In the genomic region with DNA sequence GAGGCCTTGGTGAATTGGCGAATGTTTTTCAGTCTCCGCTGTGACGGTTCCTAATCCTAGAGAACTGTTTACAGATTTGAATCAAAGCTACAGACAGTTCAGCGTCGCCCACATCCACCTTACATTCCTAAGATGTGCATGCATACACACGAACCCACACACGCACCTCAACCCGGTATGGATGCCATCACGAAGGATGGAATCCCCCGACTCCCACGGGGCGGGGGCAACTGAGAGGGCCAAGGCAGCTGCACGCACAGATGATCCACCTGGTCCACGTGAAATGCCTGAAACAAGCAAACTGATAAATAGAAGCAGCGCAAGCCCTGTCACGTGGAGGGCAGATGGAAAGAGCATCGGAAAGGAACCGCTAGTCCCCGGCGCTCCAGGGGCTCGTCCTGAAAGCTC, we compare ENCODE assay signal across 1 cellular context.
TF ChIP-seq lines count a peak whose summit lies in the region.

No MANE protein-coding gene starts in this region.

TF ChIP-seq in HepG2, 621 proteins besides CTCF, POLR2A, EP300 and RAD21 (continued from another document and continues in another):
- TF ChIP-seq, protein P1, sequence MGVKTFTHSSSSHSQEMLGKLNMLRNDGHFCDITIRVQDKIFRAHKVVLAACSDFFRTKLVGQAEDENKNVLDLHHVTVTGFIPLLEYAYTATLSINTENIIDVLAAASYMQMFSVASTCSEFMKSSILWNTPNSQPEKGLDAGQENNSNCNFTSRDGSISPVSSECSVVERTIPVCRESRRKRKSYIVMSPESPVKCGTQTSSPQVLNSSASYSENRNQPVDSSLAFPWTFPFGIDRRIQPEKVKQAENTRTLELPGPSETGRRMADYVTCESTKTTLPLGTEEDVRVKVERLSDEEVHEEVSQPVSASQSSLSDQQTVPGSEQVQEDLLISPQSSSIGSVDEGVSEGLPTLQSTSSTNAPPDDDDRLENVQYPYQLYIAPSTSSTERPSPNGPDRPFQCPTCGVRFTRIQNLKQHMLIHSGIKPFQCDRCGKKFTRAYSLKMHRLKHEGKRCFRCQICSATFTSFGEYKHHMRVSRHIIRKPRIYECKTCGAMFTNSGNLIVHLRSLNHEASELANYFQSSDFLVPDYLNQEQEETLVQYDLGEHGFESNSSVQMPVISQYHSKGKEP (CRISPR knock-in tag; IDR thresholded peaks at IDR 0.05), result no peak
- TF ChIP-seq ZNF263 (CRISPR knock-in tag; IDR thresholded peaks at IDR 0.05) (no peak), HNF4G (IDR thresholded peaks at IDR 0.05; ENCODE audit: borderline replicate concordance, low read depth, low read length) (no peak), HNF4G (CRISPR knock-in tag; IDR thresholded peaks at IDR 0.05; ENCODE audit: borderline replicate concordance, low read depth) (no peak), ZBTB25 (CRISPR knock-in tag; IDR thresholded peaks at IDR 0.05) (no peak), KLF13 (CRISPR knock-in tag; IDR thresholded peaks at IDR 0.05) (no peak), SMAD9 (CRISPR knock-in tag; IDR thresholded peaks at IDR 0.05) (no peak), POLR2AphosphoS2 (IDR thresholded peaks at IDR 0.05; ENCODE audit: low read depth, low read length) (no peak), NFKBIZ (CRISPR knock-in tag; IDR thresholded peaks at IDR 0.05) (no peak), ZNF724P (CRISPR knock-in tag; IDR thresholded peaks at IDR 0.05; ENCODE audit: borderline replicate concordance) (peak; percentile 21; the same call in 1 of the 2 replicates), ZNF704 (CRISPR knock-in tag; IDR thresholded peaks at IDR 0.05; ENCODE audit: borderline replicate concordance) (no peak), ZNF3 (CRISPR knock-in tag; IDR thresholded peaks at IDR 0.05) (no peak), SNAI1 (CRISPR knock-in tag; IDR thresholded peaks at IDR 0.05; ENCODE audit: borderline replicate concordance) (no peak), EZH2 (conservative IDR thresholded peaks at IDR 0.05; ENCODE audit: low read depth, low read length) (no peak), HDAC6 (IDR thresholded peaks at IDR 0.05; ENCODE audit: low read depth, low read length) (no peak), CCDC6 (CRISPR knock-in tag; IDR thresholded peaks at IDR 0.05) (no peak), CERS6 (CRISPR knock-in tag; IDR thresholded peaks at IDR 0.05) (no peak), NR2C2 (CRISPR knock-in tag; IDR thresholded peaks at IDR 0.05; ENCODE audit: borderline replicate concordance) (no peak), ZNF574 (CRISPR knock-in tag; IDR thresholded peaks at IDR 0.05) (no peak), ZNF549 (CRISPR knock-in tag; IDR thresholded peaks at IDR 0.05) (no peak), KDM2A (CRISPR knock-in tag; IDR thresholded peaks at IDR 0.05; ENCODE audit: borderline replicate concordance, low read depth) (0 out of 2 replicates have a peak, but pooled peaks have one; percentile 55), SNAPC4 (CRISPR knock-in tag; IDR thresholded peaks at IDR 0.05) (0 out of 2 replicates have a peak, but pooled peaks have one; percentile 32), ZNF672 (CRISPR knock-in tag; IDR thresholded peaks at IDR 0.05) (no peak), ZNF382 (CRISPR knock-in tag; IDR thresholded peaks at IDR 0.05; ENCODE audit: borderline replicate concordance) (no peak), ZNF709 (CRISPR knock-in tag; IDR thresholded peaks at IDR 0.05) (0 out of 2 replicates have a peak, but pooled peaks have one; percentile 65), ZBTB1 (CRISPR knock-in tag; IDR thresholded peaks at IDR 0.05; ENCODE audit: borderline replicate concordance) (no peak), JARID2 (CRISPR knock-in tag; IDR thresholded peaks at IDR 0.05; ENCODE audit: insufficient replicate concordance) (no peak), FOXC1 (CRISPR knock-in tag; IDR thresholded peaks at IDR 0.05; ENCODE audit: borderline replicate concordance) (0 out of 2 replicates have a peak, but pooled peaks have one; percentile 10), ZNF34 (CRISPR knock-in tag; IDR thresholded peaks at IDR 0.05; ENCODE audit: borderline replicate concordance) (no peak), ZNF776 (CRISPR knock-in tag; IDR thresholded peaks at IDR 0.05) (no peak), HDAC1 (CRISPR knock-in tag; IDR thresholded peaks at IDR 0.05) (no peak), MAZ (IDR thresholded peaks at IDR 0.05; ENCODE audit: borderline replicate concordance, low read depth, low read length) (0 out of 2 replicates have a peak, but pooled peaks have one; percentile 6), MAZ (CRISPR knock-in tag; IDR thresholded peaks at IDR 0.05; ENCODE audit: low read depth) (no peak), RORA (CRISPR knock-in tag; IDR thresholded peaks at IDR 0.05) (0 out of 2 replicates have a peak, but pooled peaks have one; percentile 22), CEBPB (IDR thresholded peaks at IDR 0.05; ENCODE audit: borderline replicate concordance, low read depth, low read length) (no peak), ZNF841 (CRISPR knock-in tag; IDR thresholded peaks at IDR 0.05; ENCODE audit: borderline replicate concordance) (0 out of 2 replicates have a peak, but pooled peaks have one; percentile 13), DMTF1 (CRISPR knock-in tag; IDR thresholded peaks at IDR 0.05) (no peak), CBX5 (CRISPR knock-in tag; IDR thresholded peaks at IDR 0.05; ENCODE audit: borderline replicate concordance) (no peak), SKI (IDR thresholded peaks at IDR 0.05; ENCODE audit: partially characterized antibody) (no peak), JUNB (CRISPR knock-in tag; IDR thresholded peaks at IDR 0.05; ENCODE audit: borderline replicate concordance) (no peak), RFX3 (CRISPR knock-in tag; IDR thresholded peaks at IDR 0.05) (no peak), HIVEP1 (CRISPR knock-in tag; IDR thresholded peaks at IDR 0.05) (peak; percentile 68; the same call in 1 of the 2 replicates), KLF16 (CRISPR knock-in tag; IDR thresholded peaks at IDR 0.05) (no peak), ZNF160 (CRISPR knock-in tag; IDR thresholded peaks at IDR 0.05) (0 out of 2 replicates have a peak, but pooled peaks have one; percentile 2)
- TF ChIP-seq, protein P2, sequence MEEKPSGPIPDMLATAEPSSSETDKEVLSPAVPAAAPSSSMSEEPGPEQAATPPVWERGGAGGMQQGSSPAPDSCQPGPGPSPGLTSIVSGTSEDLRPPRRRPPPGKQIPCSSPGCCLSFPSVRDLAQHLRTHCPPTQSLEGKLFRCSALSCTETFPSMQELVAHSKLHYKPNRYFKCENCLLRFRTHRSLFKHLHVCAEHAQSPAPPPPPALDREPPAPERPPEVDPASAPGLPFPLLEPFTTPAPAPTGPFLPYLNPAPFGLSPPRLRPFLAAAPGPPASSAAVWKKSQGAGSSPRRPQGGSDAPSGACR (CRISPR knock-in tag; IDR thresholded peaks at IDR 0.05), result no peak
- TF ChIP-seq, protein P3, sequence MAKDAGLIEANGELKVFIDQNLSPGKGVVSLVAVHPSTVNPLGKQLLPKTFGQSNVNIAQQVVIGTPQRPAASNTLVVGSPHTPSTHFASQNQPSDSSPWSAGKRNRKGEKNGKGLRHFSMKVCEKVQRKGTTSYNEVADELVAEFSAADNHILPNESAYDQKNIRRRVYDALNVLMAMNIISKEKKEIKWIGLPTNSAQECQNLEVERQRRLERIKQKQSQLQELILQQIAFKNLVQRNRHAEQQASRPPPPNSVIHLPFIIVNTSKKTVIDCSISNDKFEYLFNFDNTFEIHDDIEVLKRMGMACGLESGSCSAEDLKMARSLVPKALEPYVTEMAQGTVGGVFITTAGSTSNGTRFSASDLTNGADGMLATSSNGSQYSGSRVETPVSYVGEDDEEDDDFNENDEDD (CRISPR knock-in tag; IDR thresholded peaks at IDR 0.05; ENCODE audit: borderline replicate concordance), result no peak
- TF ChIP-seq, protein P4, sequence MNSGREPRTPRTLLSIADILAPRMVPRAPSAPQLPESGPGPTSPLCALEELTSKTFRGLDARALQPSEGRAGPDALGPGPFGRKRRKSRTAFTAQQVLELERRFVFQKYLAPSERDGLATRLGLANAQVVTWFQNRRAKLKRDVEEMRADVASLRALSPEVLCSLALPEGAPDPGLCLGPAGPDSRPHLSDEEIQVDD (CRISPR knock-in tag; IDR thresholded peaks at IDR 0.05; ENCODE audit: borderline replicate concordance), result no peak
